Comparison of ENCODE assay signal across 17 cellular contexts in the genomic region with DNA sequence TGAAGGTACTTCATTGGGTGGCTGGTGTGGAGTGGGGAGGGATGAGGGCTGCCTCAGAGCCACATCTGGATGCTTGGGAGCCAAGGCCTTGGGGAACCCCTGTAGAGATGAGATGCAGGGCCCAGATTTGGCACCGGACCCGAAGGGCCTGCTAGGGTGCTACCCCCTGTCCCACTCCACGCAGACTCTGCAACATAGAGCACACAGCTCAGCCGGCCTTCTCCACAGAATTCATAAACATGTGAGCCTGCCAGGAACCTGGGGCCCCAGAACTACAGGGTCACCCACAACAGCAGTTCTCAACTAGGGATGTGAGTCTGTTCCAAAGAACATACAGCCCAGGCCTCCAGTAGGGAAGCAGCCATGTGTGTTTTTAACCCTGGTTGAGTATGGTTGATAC.
A peak's percentile ranks its signal among the peaks of the same experiment; 100 is the strongest.
DNase-seq lines count a peak whose midpoint lies in the region; ATAC-seq and TF ChIP-seq lines count a peak whose summit lies in the region.
"Had no signal": no experiment of that assay in that cellular context is flagged by ENCODE, and none has a peak within 500 bp of the region (broad histone marks: within the 10 kb centered on the region; RNA-seq: fewer than 3 reads in every experiment).

No MANE protein-coding gene starts in this region.

- TF ChIP-seq POLR2A in IMR-90 (IDR thresholded peaks at IDR 0.05; ENCODE audit: low read depth, low read length) (no peak), transverse colon (IDR thresholded peaks at IDR 0.05) (no peak)

- H3K36me3 Mint-ChIP-seq in activated T-helper 17 cell treated with anti-CD3 and anti-CD28 coated beads, Interleukin-2, amount 50 U/mL, for 72 hours (ENCODE audit: low read depth), result peaks cover 68% of the 10 kb centered on the region
- H3K36me3 Mint-ChIP-seq in neural progenitor cell, result peaks cover 23% of the 10 kb centered on the region
- H3K36me3 Mint-ChIP-seq: CD14-positive monocyte had no signal

- H2BK120ac ChIP-seq in IMR-90 (ENCODE audit: low read depth, low read length), result no peak overlapping the region

- TF ChIP-seq CTCF in IMR-90 (conservative IDR thresholded peaks at IDR 0.05; ENCODE audit: low read depth, low read length) (no peak), neural progenitor cell (IDR thresholded peaks at IDR 0.05) (no peak), transverse colon (IDR thresholded peaks at IDR 0.05) (no peak)

- H2BK5ac ChIP-seq in IMR-90 (ENCODE audit: low read depth, low read length, poor library complexity, severe bottlenecking), result no peak overlapping the region

- no peak overlapping the region for H3K18ac ChIP-seq in IMR-90 (ENCODE audit: low read depth, low read length)

- H4K8ac ChIP-seq in IMR-90 (ENCODE audit: low read depth in 2 of 2, low read length in 2 of 2), result no peak overlapping the region

- H2AFZ ChIP-seq in IMR-90 (replicated peaks; ENCODE audit: low read length, poor library complexity) (no peak overlapping the region), neural progenitor cell (replicated peaks) (no peak overlapping the region)

- H4K20me1 ChIP-seq in IMR-90 (ENCODE audit: insufficient read depth, low read length) (0 out of 2 replicates have a peak, but pooled peaks cover 6% of the 10 kb centered on the region), neural progenitor cell (ENCODE audit: low read depth) (peaks cover 100% of the 10 kb centered on the region)

- H3K79me2 ChIP-seq in neural progenitor cell (ENCODE audit: low read depth), result peaks cover 100% of the 10 kb centered on the region

- H3K9ac ChIP-seq in IMR-90 (ENCODE audit: low read depth, low read length) (no peak overlapping the region), neural progenitor cell (no peak overlapping the region)

- no peaks in the 10 kb centered on the region for H3K9me3 Mint-ChIP-seq in activated T-helper 17 cell treated with anti-CD3 and anti-CD28 coated beads, Interleukin-2, amount 50 U/mL, for 72 hours
- H3K9me3 Mint-ChIP-seq in neural progenitor cell, result no peaks in the 10 kb centered on the region
- H3K9me3 Mint-ChIP-seq: CD14-positive monocyte, H9 had no signal

- BruUV-seq in IMR-90 (replicated peaks; lab: Mats Ljungman, UMichigan), result no TSS peak

- no CpG with 5 or more reads among the region's 4 CpGs for WGBS in IMR-90 (ENCODE audit: extremely low coverage in 2 of 2, insufficient read length in 1 of 2), 2 experiments
- WGBS in transverse colon (ENCODE audit: low coverage in 1 of 2), 2 donors, result 86% methylated on average over 4 of the region's 4 CpGs; no CpG with 5 or more reads in 1 of the 2 donors

- DNase-seq in IMR-90 (no peak), neural progenitor cell (ENCODE audit: low spot score) (no peak), transverse colon (no peak), GOT3 (lab: John Stamatoyannopoulos, UW) (no peak)
- no peak for DNase-seq in central memory CD4-positive, alpha-beta T cell
- DNase-seq: ACHN, H9, NCI-H1436, NCI-H1930, NCI-H226, NCI-H82, OCI-M1 had no signal

- peak overlapping the region; percentile 47 for H3K27ac Mint-ChIP-seq in activated T-helper 17 cell treated with anti-CD3 and anti-CD28 coated beads, Interleukin-2, amount 50 U/mL, for 72 hours
- no peak overlapping the region for H3K27ac Mint-ChIP-seq in neural progenitor cell

- H3K4ac ChIP-seq in IMR-90 (ENCODE audit: low read depth, low read length), result no peak overlapping the region

- no peak overlapping the region for H2BK20ac ChIP-seq in IMR-90 (ENCODE audit: low read depth, low read length)

- no peak for TF ChIP-seq EP300 in transverse colon (IDR thresholded peaks at IDR 0.05; ENCODE audit: low read depth)

- peaks cover 55% of the 10 kb centered on the region for H3K4me1 Mint-ChIP-seq in activated T-helper 17 cell treated with anti-CD3 and anti-CD28 coated beads, Interleukin-2, amount 50 U/mL, for 72 hours
- H3K4me1 Mint-ChIP-seq in neural progenitor cell, result peaks cover 66% of the 10 kb centered on the region

- H3K4me2 ChIP-seq in IMR-90 (ENCODE audit: low read depth, low read length) (no peak overlapping the region), neural progenitor cell (peak overlapping the region; percentile 26)

- no peak overlapping the region for H4K5ac ChIP-seq in IMR-90 (ENCODE audit: low read depth, low read length)

- H3K4me3 ChIP-seq in IMR-90 (ENCODE audit: insufficient read depth, low read depth, low read length) (no peak overlapping the region), neural progenitor cell (no peak overlapping the region), transverse colon (no peak overlapping the region)
- H3K4me3 ChIP-seq: SJSA1 had no signal

- H3K56ac ChIP-seq in IMR-90 (ENCODE audit: extremely low read depth, insufficient read depth, low read length), result no peak overlapping the region

- no peak overlapping the region for H3K4me3 Mint-ChIP-seq in activated T-helper 17 cell treated with anti-CD3 and anti-CD28 coated beads, Interleukin-2, amount 50 U/mL, for 72 hours
- no peak overlapping the region for H3K4me3 Mint-ChIP-seq in neural progenitor cell
- H3K4me3 Mint-ChIP-seq: CD14-positive monocyte had no signal

- no peak overlapping the region for H4K91ac ChIP-seq in IMR-90 (ENCODE audit: insufficient read depth, low read depth, low read length)

- in situ Hi-C loops in IMR-90 (cut with MboI; ENCODE audit: low sequenced_read_pairs) (no loop called here), transverse colon (cut with MboI; ENCODE audit: low pct_ligation_motif_present in 1 of 4, low pct_unique_long_range_greater_than_20kb in 1 of 4, low sequenced_read_pairs in 3 of 4) (no loop called here)

- TF ChIP-seq RAD21 in IMR-90 (IDR thresholded peaks at IDR 0.05; ENCODE audit: low read length), result no peak

- CTCF ChIA-PET in IMR-90 (lab: Yijun Ruan, JAX), result no interaction called here

- dilution Hi-C loops in IMR-90 (cut with HindIII; ENCODE audit: low sequenced_read_pairs, unreplicated experiment), result no loop called here

- ATAC-seq in IMR-90 (ENCODE audit: low read depth) (no peak), GM18907 (IDR thresholded peaks at IDR 0.05; ENCODE audit: unreplicated experiment) (no peak)
- no peak for ATAC-seq in activated T-helper 17 cell treated with anti-CD3 and anti-CD28 coated beads, Interleukin-2, amount 50 U/mL, for 72 hours (replicated peaks)

- POLR2A ChIA-PET in IMR-90 (lab: Charles Lee; ENCODE audit: unreplicated experiment), result no interaction called here

- H3K27me3 ChIP-seq in IMR-90 (ENCODE audit: control insufficient read depth, insufficient read depth, low read length) (no peaks in the 10 kb centered on the region), neural progenitor cell (no peaks in the 10 kb centered on the region), transverse colon (no peaks in the 10 kb centered on the region)
- H3K27me3 ChIP-seq: SJSA1 had no signal

- peaks cover 29% of the 10 kb centered on the region for H3K9me1 ChIP-seq in IMR-90 (ENCODE audit: insufficient read depth, low read length)

- peaks cover 13 to 47% of the 10 kb centered on the region in 2 experiments; a peak in 3 of 4 replicates for H3K79me1 ChIP-seq in IMR-90 (ENCODE audit: low read depth in 1 of 2, low read length in 2 of 2)

- H2AK9ac ChIP-seq in IMR-90 (replicated peaks; ENCODE audit: low read depth, low read length, poor library complexity), result no peak overlapping the region

- H3K36me3 ChIP-seq in IMR-90 (ENCODE audit: control insufficient read depth, insufficient read depth, low read length), result 0 out of 2 replicates have a peak, but pooled peaks cover 7% of the 10 kb centered on the region
- no peaks in the 10 kb centered on the region for H3K36me3 ChIP-seq in neural progenitor cell
- H3K36me3 ChIP-seq in transverse colon, result no peaks in the 10 kb centered on the region
- H3K36me3 ChIP-seq: SJSA1 had no signal

- H3K23ac ChIP-seq in IMR-90 (ENCODE audit: low read depth, low read length), result 0 out of 2 replicates have a peak overlapping the region, but pooled peaks have one; percentile 13

- intact Hi-C loops in IMR-90 (cut with micrococcal nuclease), result no loop called here
- intact Hi-C loops in transverse colon (cut with DNase I; ENCODE audit: low total_unique reads), result no loop called here

- no peak overlapping the region for H2BK15ac ChIP-seq in IMR-90 (ENCODE audit: low read depth, low read length)

- H3K27me3 Mint-ChIP-seq in activated T-helper 17 cell treated with anti-CD3 and anti-CD28 coated beads, Interleukin-2, amount 50 U/mL, for 72 hours, result no peaks in the 10 kb centered on the region
- peaks cover 2% of the 10 kb centered on the region for H3K27me3 Mint-ChIP-seq in neural progenitor cell (ENCODE audit: insufficient read depth, low read depth)

- H3K4me1 ChIP-seq in IMR-90 (ENCODE audit: control insufficient read depth, insufficient read depth, low read length), result peaks cover 24% of the 10 kb centered on the region
- H3K4me1 ChIP-seq in neural progenitor cell, result peaks cover 76% of the 10 kb centered on the region
- peaks cover 39 to 72% (median 51%) of the 10 kb centered on the region in 4 donors for H3K4me1 ChIP-seq in transverse colon

- H3K27ac ChIP-seq in IMR-90 (ENCODE audit: insufficient read depth, low read length) (no peak overlapping the region), neural progenitor cell (no peak overlapping the region), transverse colon (peak overlapping the region in 3 of 4 donors; percentile 30 to 81 (median 69))
- H3K27ac ChIP-seq: HL-60, SJSA1 had no signal

- no peak overlapping the region for H3K14ac ChIP-seq in IMR-90 (replicated peaks; ENCODE audit: low read depth, low read length)

- peak overlapping the region; percentile 51 for H2AK5ac ChIP-seq in IMR-90 (ENCODE audit: low read depth, low read length)

- H3F3A ChIP-seq in neural progenitor cell (ENCODE audit: low read depth), result peaks cover 7% of the 10 kb centered on the region

- H3K9me3 ChIP-seq in IMR-90 (ENCODE audit: control insufficient read depth, insufficient read depth, low read length), result no peaks in the 10 kb centered on the region
- H3K9me3 ChIP-seq in neural progenitor cell (ENCODE audit: low read depth), result no peaks in the 10 kb centered on the region
- H3K9me3 ChIP-seq in transverse colon, result no peaks in the 10 kb centered on the region
- H3K9me3 ChIP-seq: SJSA1 had no signal

TF ChIP-seq in IMR-90, 13 proteins besides CTCF, POLR2A, EP300 and RAD21 (continues in another document):
- no peak for TF ChIP-seq ELK1 (IDR thresholded peaks at IDR 0.05; ENCODE audit: borderline replicate concordance, low read depth, low read length)
- no peak for TF ChIP-seq NFE2L2 (IDR thresholded peaks at IDR 0.05; ENCODE audit: low read depth, low read length)
- TF ChIP-seq CEBPB (IDR thresholded peaks at IDR 0.05; ENCODE audit: low read depth, low read length), result no peak
- no peak for TF ChIP-seq MAZ (IDR thresholded peaks at IDR 0.05; ENCODE audit: borderline replicate concordance, low read depth, low read length)
- TF ChIP-seq RCOR1 (IDR thresholded peaks at IDR 0.05; ENCODE audit: insufficient replicate concordance, low read length), result no peak

Comparison
In these comparisons a context has a peak if more than half of its experiments do, and no peak if none do; other contexts are left out.
1. H3K27ac ChIP-seq: peak in transverse colon (3 of 4); none in IMR-90 (single experiment) and neural progenitor cell (single experiment).